ENCODE assay signal across 25 cellular contexts in genomic region chr18:62833494-62833893, GRCh38.
"Had no signal": no experiment of that assay in that cellular context is flagged by ENCODE, and none has a peak within 500 bp of the region (broad histone marks: within the 10 kb centered on the region; RNA-seq: fewer than 3 reads in every experiment).

No MANE protein-coding gene starts in this region.

- H3K4me2 ChIP-seq: smooth muscle cell had no signal

- ATAC-seq: mucosa of descending colon; naive thymus-derived CD4-positive, alpha-beta T cell; natural killer cell treated with Interleukin-12 subunit alpha and Interleukin-12 subunit beta and Interleukin-15 and Interleukin-18, amount 100 ng/mL, for 72 hours; right lobe of liver; stimulated activated naive B cell treated with anti-CD40 and anti-IgM and Interleukin-4, amounts not matched to agents 10 μg/mL and 1 μg/mL and 100 μg/mL, for 72 hours; stimulated activated naive CD8-positive, alpha-beta T cell treated with anti-CD3 and anti-CD28 coated beads, Interleukin-15, Interleukin-2, amounts not matched to agents 100 U/mL and 50 U/mL, for 24 hours had no signal

- H3K36me3 ChIP-seq: ovary, right atrium auricular region, right lobe of liver, thyroid gland, vagina had no signal

- H3K4me3 ChIP-seq: left ventricle myocardium inferior, lung, mucosa of descending colon, ovary, right atrium auricular region, right lobe of liver, smooth muscle cell, stomach, testis, thyroid gland, transverse colon, upper lobe of left lung, vagina had no signal

- H3K27me3 ChIP-seq: ovary, right atrium auricular region, right lobe of liver, stomach, testis, thyroid gland, transverse colon, upper lobe of left lung, vagina had no signal

- H3K4me1 ChIP-seq: testis, vagina had no signal

- H3K4me3 Mint-ChIP-seq: immature natural killer cell; naive thymus-derived CD4-positive, alpha-beta T cell; natural killer cell treated with Interleukin-12 subunit alpha and Interleukin-12 subunit beta and Interleukin-15 and Interleukin-18, amount 100 ng/mL, for 72 hours; stimulated activated naive B cell treated with anti-CD40 and anti-IgM and Interleukin-4, amounts not matched to agents 10 μg/mL and 1 μg/mL and 100 μg/mL, for 72 hours had no signal

- H3K9me3 ChIP-seq: left ventricle myocardium inferior, mucosa of descending colon, ovary, right atrium auricular region, right lobe of liver, stomach, testis, thyroid gland, transverse colon, upper lobe of left lung, vagina had no signal

- H3K27ac Mint-ChIP-seq: naive thymus-derived CD4-positive, alpha-beta T cell; natural killer cell treated with Interleukin-12 subunit alpha and Interleukin-12 subunit beta and Interleukin-15 and Interleukin-18, amount 100 ng/mL, for 72 hours; progenitor cell of endocrine pancreas; stimulated activated naive B cell treated with anti-CD40 and anti-IgM and Interleukin-4, amounts not matched to agents 10 μg/mL and 1 μg/mL and 100 μg/mL, for 72 hours had no signal

- FAIRE-seq: kidney had no signal

- H3K36me3 Mint-ChIP-seq: immature natural killer cell; natural killer cell treated with Interleukin-12 subunit alpha and Interleukin-12 subunit beta and Interleukin-15 and Interleukin-18, amount 100 ng/mL, for 72 hours had no signal

- H3K27me3 Mint-ChIP-seq: naive thymus-derived CD4-positive, alpha-beta T cell; natural killer cell treated with Interleukin-12 subunit alpha and Interleukin-12 subunit beta and Interleukin-15 and Interleukin-18, amount 100 ng/mL, for 72 hours; progenitor cell of endocrine pancreas; stimulated activated naive B cell treated with anti-CD40 and anti-IgM and Interleukin-4, amounts not matched to agents 10 μg/mL and 1 μg/mL and 100 μg/mL, for 72 hours had no signal

- H3K27ac ChIP-seq: left ventricle myocardium inferior, ovary, right atrium auricular region, right lobe of liver, stomach, testis, thyroid gland, transverse colon, upper lobe of left lung, vagina had no signal

- DNase-seq: hypothalamus; immature natural killer cell; kidney; left ventricle myocardium inferior; mesendoderm; midbrain; mucosa of descending colon; naive thymus-derived CD4-positive, alpha-beta T cell; ovary; right lobe of liver; stimulated activated CD4-positive, alpha-beta T cell treated with anti-CD3 and anti-CD28 coated beads, Interleukin-1b, Interleukin-23, amount 100 ng/mL, for 48 hours; stimulated activated CD4-positive, alpha-beta T cell treated with anti-CD3 and anti-CD28 coated beads, Interleukin-4, amount 100 ng/mL, for 1 hour; stimulated activated naive B cell treated with anti-CD40 and anti-IgM and Interleukin-4, amounts not matched to agents 10 μg/mL and 1 μg/mL and 100 μg/mL, for 72 hours; stimulated activated naive CD8-positive, alpha-beta T cell treated with anti-CD3 and anti-CD28 coated beads, Interleukin-15, Interleukin-2, amounts not matched to agents 100 U/mL and 50 U/mL, for 24 hours; stomach; testis; thyroid gland; transverse colon; upper lobe of left lung had no signal

- H3K9me3 Mint-ChIP-seq: immature natural killer cell; naive thymus-derived CD4-positive, alpha-beta T cell; natural killer cell treated with Interleukin-12 subunit alpha and Interleukin-12 subunit beta and Interleukin-15 and Interleukin-18, amount 100 ng/mL, for 72 hours; stimulated activated naive B cell treated with anti-CD40 and anti-IgM and Interleukin-4, amounts not matched to agents 10 μg/mL and 1 μg/mL and 100 μg/mL, for 72 hours had no signal
